Comparison of ENCODE assay signal across 17 cellular contexts in the genomic region with DNA sequence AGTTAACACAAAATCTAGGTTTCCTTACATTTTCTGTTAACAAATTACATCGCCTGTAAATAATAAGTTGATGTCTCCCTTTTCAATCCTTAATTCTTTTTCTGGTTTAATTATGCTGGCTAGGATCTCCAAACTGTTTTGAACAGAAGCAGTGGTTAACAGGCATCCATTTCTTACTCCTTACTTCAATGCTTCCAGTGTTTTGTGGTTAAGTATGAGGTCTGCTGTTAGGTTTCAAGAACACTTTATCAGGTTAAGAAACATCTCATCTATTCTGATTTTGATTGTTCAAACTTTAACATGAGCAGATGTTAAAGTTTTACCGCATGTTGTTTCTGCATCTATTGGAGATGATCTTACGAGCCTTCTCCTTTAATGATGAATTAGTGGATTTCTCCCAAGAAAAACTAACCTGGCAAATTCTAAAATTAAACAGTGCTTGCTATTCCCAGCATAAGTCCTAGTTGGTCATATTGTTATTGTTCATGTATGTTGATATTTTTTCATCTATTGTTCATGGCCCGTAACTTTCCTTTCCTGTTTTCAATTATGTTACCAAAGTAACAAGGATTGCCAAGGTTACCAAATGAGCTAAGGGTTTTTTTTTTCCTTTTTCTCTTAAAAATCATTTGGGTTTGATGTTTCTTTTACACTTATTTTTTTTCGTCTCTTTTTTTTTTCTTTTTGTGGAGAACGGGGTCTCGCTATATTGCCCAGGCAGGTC. TPM values are rescaled to one million over a fixed set of nuclear protein-coding genes. Genes with fewer than 3 reads are reported as not detected.
"Had no signal": no experiment of that assay in that cellular context is flagged by ENCODE, and none has a peak within 500 bp of the region (broad histone marks: within the 10 kb centered on the region; RNA-seq: fewer than 3 reads in every experiment).

No MANE protein-coding gene starts in this region.

- H3K27ac ChIP-seq: ascending aorta, cardiac muscle cell, gastrocnemius medialis, sigmoid colon, SK-N-MC, thyroid gland had no signal

- DNase-seq: activated CD4-positive, CD25-positive, alpha-beta regulatory T cell treated with anti-CD3 and anti-CD28 coated beads, Interleukin-2, amount 50 U/mL, for 72 hours; activated CD8-positive, alpha-beta memory T cell treated with anti-CD3 and anti-CD28 coated beads, Interleukin-2, amount 50 U/mL, for 4 hours; gastrocnemius medialis; islet precursor cell; sigmoid colon; stimulated activated CD4-positive, alpha-beta T cell treated with anti-CD3 and anti-CD28 coated beads, Interleukin-1b, Interleukin-23, amount 100 ng/mL, for 48 hours; T-helper 9 cell; thyroid gland had no signal

- H3K27me3 ChIP-seq: ascending aorta, cardiac muscle cell, gastrocnemius medialis, sigmoid colon, thyroid gland had no signal

- H3K4me3 Mint-ChIP-seq: neural crest cell; stimulated activated effector memory CD8-positive, alpha-beta T cell treated with anti-CD3 and anti-CD28 coated beads, Interleukin-12 subunit alpha, Interleukin-12 subunit beta, amount 100 ng/mL, for 72 hours had no signal

- H3K4me1 ChIP-seq: ascending aorta, gastrocnemius medialis, sigmoid colon, thyroid gland had no signal

- H3K9me3 ChIP-seq: ascending aorta, gastrocnemius medialis, sigmoid colon, thyroid gland had no signal

- H3K27ac Mint-ChIP-seq: stimulated activated effector memory CD8-positive, alpha-beta T cell treated with anti-CD3 and anti-CD28 coated beads, Interleukin-12 subunit alpha, Interleukin-12 subunit beta, amount 100 ng/mL, for 72 hours had no signal

- FAIRE-seq: urothelium cell line had no signal

- ATAC-seq: esophagus mucosa; gastrocnemius medialis; stimulated activated effector memory CD8-positive, alpha-beta T cell treated with anti-CD3 and anti-CD28 coated beads, Interleukin-12 subunit alpha, Interleukin-12 subunit beta, amount 100 ng/mL, for 72 hours had no signal

- H3K4me3 ChIP-seq: ascending aorta, cardiac muscle cell, gastrocnemius medialis, lung, sigmoid colon, SK-N-MC, thyroid gland had no signal

- H3K4me1 Mint-ChIP-seq: neural crest cell; stimulated activated effector memory CD8-positive, alpha-beta T cell treated with anti-CD3 and anti-CD28 coated beads, Interleukin-12 subunit alpha, Interleukin-12 subunit beta, amount 100 ng/mL, for 72 hours had no signal

RNA-seq across cellular contexts. Expression of a gene that starts 35.2 kb away (rescaled TPM):
- total RNA-seq: ascending aorta, cardiac muscle cell, esophagus mucosa, gastrocnemius medialis, neural crest cell, osteocyte had no signal
- polyA plus RNA-seq: cardiac muscle cell had no signal

RNA-seq across cellular contexts. Expression of a gene that starts 43.3 kb away (rescaled TPM):
- total RNA-seq: ascending aorta, cardiac muscle cell, osteocyte had no signal
- polyA plus RNA-seq: cardiac muscle cell had no signal
